Comparison of ENCODE assay signal across 8 cellular contexts in genomic region chr19:35545855-35546381, GRCh38. TPM values are rescaled to one million over a fixed set of nuclear protein-coding genes. Genes with fewer than 3 reads are reported as not detected.
DNase-seq lines count a peak whose midpoint lies in the region; ATAC-seq and TF ChIP-seq lines count a peak whose summit lies in the region.

No MANE protein-coding gene starts in this region.

- H3K9me3 ChIP-seq in HEK293 (ENCODE audit: control insufficient read depth, insufficient read depth, low read depth, low read length): no peaks in the 10 kb centered on the region
- no peaks in the 10 kb centered on the region for H3K9me3 ChIP-seq in thoracic aorta

- peaks cover 4% of the 10 kb centered on the region for H3K36me3 Mint-ChIP-seq in nephron (ENCODE audit: low read depth)

- H3K4me1 Mint-ChIP-seq in nephron: peaks cover 19% of the 10 kb centered on the region

- H3K27ac Mint-ChIP-seq in nephron: peak overlapping the region in 2 of 3 experiments; percentile 56 to 74

- TF ChIP-seq CTCF in HEK293 (tag by site-specific recombination; IDR thresholded peaks at IDR 0.05) (no peak), epithelial cell of proximal tubule (conservative IDR thresholded peaks at IDR 0.05; ENCODE audit: low read depth, low read length) (no peak), nephron (IDR thresholded peaks at IDR 0.05; ENCODE audit: unreplicated experiment in 3 of 3) (no peak), thoracic aorta (IDR thresholded peaks at IDR 0.05) (no peak)

- POLR2A ChIA-PET in HEK293 (lab: Yijun Ruan, JAX): interaction anchor here (0.8 kb wide), 1 partner anchor 10 kb away, joined by 3 read pairs; no protein-coding TSS in a partner anchor

- no peak for ATAC-seq in thoracic aorta (ENCODE audit: insufficient number of reproducible peaks, low FRiP score, low read depth)

- H3K27me3 ChIP-seq in thoracic aorta (replicated peaks; ENCODE audit: insufficient read depth): no peaks in the 10 kb centered on the region

- H3K4me1 ChIP-seq in HEK293 (ENCODE audit: control insufficient read depth, insufficient read depth, low read length) (peaks cover 16% of the 10 kb centered on the region), thoracic aorta (ENCODE audit: control insufficient read depth in 1 of 2, low read depth in 2 of 2) (peaks cover 8 to 21% of the 10 kb centered on the region in 2 donors)

- H3K4me3 ChIP-seq in GM08714 (ENCODE audit: low read length) (peak overlapping the region; percentile 83), HEK293 (ENCODE audit: low read depth, low read length) (peak overlapping the region; percentile 62), epithelial cell of proximal tubule (ENCODE audit: low read depth, low read length) (peak overlapping the region; percentile 98), thoracic aorta (peak overlapping the region; percentile 97)

- CTCF ChIA-PET in HEK293 (lab: Yijun Ruan, JAX): interaction anchor here (3.6 to 3.8 kb wide), 2 partner anchors 12 to 36 kb away, joined by 48 to 53 read pairs; no protein-coding TSS in a partner anchor

- DNase-seq in NCI-H146 (lab: John Stamatoyannopoulos, UW): peak; percentile 62
- DNase-seq in activated CD8-positive, alpha-beta memory T cell treated with anti-CD3 and anti-CD28 coated beads, Interleukin-2, amount 50 U/mL, for 24 hours (ENCODE audit: extremely low read depth): peak; percentile 40
- no peak for DNase-seq in epithelial cell of proximal tubule (ENCODE audit: low read depth)
- no peak for DNase-seq in thoracic aorta (ENCODE audit: low spot score)
- no peak for DNase-seq in H4 (ENCODE audit: low spot score)

- peaks cover 4% of the 10 kb centered on the region for H3K27me3 Mint-ChIP-seq in nephron (ENCODE audit: low read depth)

- H3K36me3 ChIP-seq in HEK293 (ENCODE audit: control insufficient read depth in 2 of 2, insufficient read depth in 1 of 2, low read length in 2 of 2) (peaks cover 43 to 65% of the 10 kb centered on the region in 2 experiments), thoracic aorta (no peaks in the 10 kb centered on the region)

- peak overlapping the region; percentile 92 to 97 (median 96) for H3K4me3 Mint-ChIP-seq in nephron

- peak overlapping the region; percentile 94 for H3K27ac ChIP-seq in HEK293 (ENCODE audit: extremely low read depth, low read depth, low read length)
- H3K27ac ChIP-seq in thoracic aorta: peak overlapping the region; percentile 20 to 68

- H3K9me3 Mint-ChIP-seq in nephron: no peaks in the 10 kb centered on the region

TF ChIP-seq in HEK293, 187 proteins besides CTCF, POLR2A, EP300 and RAD21 (continues in another document):
- no peak for TF ChIP-seq MYNN (tag by site-specific recombination; IDR thresholded peaks at IDR 0.05; ENCODE audit: borderline replicate concordance)
- peak; percentile 90; the same call in 1 of the 2 replicates for TF ChIP-seq ZBTB20 (tag by site-specific recombination; IDR thresholded peaks at IDR 0.05)
- 0 out of 2 replicates have a peak, but pooled peaks have one; percentile 9 for TF ChIP-seq ZNF530 (tag by site-specific recombination; IDR thresholded peaks at IDR 0.05; ENCODE audit: low read depth)
- 0 out of 2 replicates have a peak, but pooled peaks have one; percentile 85 for TF ChIP-seq REPIN1 (tag by site-specific recombination; IDR thresholded peaks at IDR 0.05; ENCODE audit: low read depth)
- TF ChIP-seq ZNF292 (tag by site-specific recombination; IDR thresholded peaks at IDR 0.05; ENCODE audit: borderline replicate concordance, low read depth): no peak
- peak; percentile 10 for TF ChIP-seq GLIS2 (tag by site-specific recombination; IDR thresholded peaks at IDR 0.05)
- peak; percentile 60 for TF ChIP-seq KLF1 (tag by site-specific recombination; IDR thresholded peaks at IDR 0.05)
- peak; percentile 91 for TF ChIP-seq KLF9 (tag by site-specific recombination; IDR thresholded peaks at IDR 0.05; ENCODE audit: low read depth)
- 0 out of 2 replicates have a peak, but pooled peaks have one; percentile 72 for TF ChIP-seq KLF8 (tag by site-specific recombination; IDR thresholded peaks at IDR 0.05)
- peak; percentile 62; the same call in 1 of the 2 replicates for TF ChIP-seq ZNF600 (tag by site-specific recombination; IDR thresholded peaks at IDR 0.05)
- TF ChIP-seq ZNF449 (tag by site-specific recombination; IDR thresholded peaks at IDR 0.05): no peak
- TF ChIP-seq ZNF621 (tag by site-specific recombination; IDR thresholded peaks at IDR 0.05): no peak
- no peak for TF ChIP-seq ZBTB17 (tag by site-specific recombination; IDR thresholded peaks at IDR 0.05)
- TF ChIP-seq ZFHX2 (tag by site-specific recombination; conservative IDR thresholded peaks at IDR 0.05): peak; percentile 76
- peak; percentile 70 for TF ChIP-seq ZBTB26 (tag by site-specific recombination; optimal IDR thresholded peaks at IDR 0.05)
- no peak for TF ChIP-seq ZNF529 (tag by site-specific recombination; IDR thresholded peaks at IDR 0.05; ENCODE audit: insufficient replicate concordance)
- TF ChIP-seq ZNF311 (tag by site-specific recombination; IDR thresholded peaks at IDR 0.05; ENCODE audit: borderline replicate concordance): no peak
- TF ChIP-seq ZFP37 (tag by site-specific recombination; IDR thresholded peaks at IDR 0.05): 0 out of 2 replicates have a peak, but pooled peaks have one; percentile 9
- TF ChIP-seq PRDM10 (tag by site-specific recombination; IDR thresholded peaks at IDR 0.05): peak; percentile 93
- no peak; the same call in 1 of the 2 replicates for TF ChIP-seq KLF16 (tag by site-specific recombination; IDR thresholded peaks at IDR 0.05)
- peak; percentile 37; the same call in 1 of the 2 replicates for TF ChIP-seq ZNF341 (tag by site-specific recombination; IDR thresholded peaks at IDR 0.05; ENCODE audit: low read depth)
- TF ChIP-seq SP3 (tag by site-specific recombination; IDR thresholded peaks at IDR 0.05): peak; percentile 89
- peak; percentile 44 for TF ChIP-seq SP2 (tag by site-specific recombination; IDR thresholded peaks at IDR 0.05)

RNA-seq across cellular contexts. Expression of gene TMEM147, which starts 0.5 kb away (rescaled TPM):
- total RNA-seq in epithelial cell of proximal tubule: 157 and 167 TPM in 2 replicates
- total RNA-seq in thoracic aorta: 10 to 100 TPM; 49.7 to 75.8 TPM
- 306 and 341 TPM in 2 replicates for total RNA-seq in H4 (2014; rRNA removed; shearing (Covaris generic))

RNA-seq across cellular contexts. Expression of gene GAPDHS, which starts 12.7 kb away (rescaled TPM):
- total RNA-seq in epithelial cell of proximal tubule (not detected in 2 replicates), thoracic aorta (not detected)
- not detected in 2 replicates for total RNA-seq in H4 (2014; rRNA removed; shearing (Covaris generic))

RNA-seq across cellular contexts. Expression of gene ATP4A, which starts 17.5 kb away (rescaled TPM):
- total RNA-seq in epithelial cell of proximal tubule (not detected in 2 replicates), thoracic aorta (under 1 TPM in 1 of 2 donors, not detected in 1; 0.35 TPM)
- not detected in 2 replicates for total RNA-seq in H4 (2014; rRNA removed; shearing (Covaris generic))

RNA-seq across cellular contexts. Expression of gene SBSN, which starts 17.8 kb away (rescaled TPM):
- not detected in 2 replicates for total RNA-seq in epithelial cell of proximal tubule
- 1 to 10 TPM in 1 of 2 donors, not detected in 1; 1.5 TPM for total RNA-seq in thoracic aorta
- total RNA-seq in H4 (2014; rRNA removed; shearing (Covaris generic)): 0.45 TPM in 1 of 2 replicates, not detected in the other

RNA-seq across cellular contexts. Expression of gene DMKN, which starts 32.5 kb away (rescaled TPM):
- total RNA-seq in epithelial cell of proximal tubule (195 and 200 TPM in 2 replicates), thoracic aorta (10 to 100 TPM; 26.1 to 53.7 TPM)
- 19.6 and 34.6 TPM in 2 replicates for total RNA-seq in H4 (2014; rRNA removed; shearing (Covaris generic))

Comparison
In these comparisons a context has a peak if more than half of its experiments do, and no peak if none do; other contexts are left out.
1. DNase-seq: peak in NCI-H146 (single experiment) and activated CD8-positive, alpha-beta memory T cell treated with anti-CD3 and anti-CD28 coated beads, Interleukin-2, amount 50 U/mL, for 24 hours (single experiment); none in epithelial cell of proximal tubule (single experiment), thoracic aorta (single experiment) and H4 (single experiment).
2. Peak in every context shown above with its lines, with median percentiles within 50 percentile points of each other: H3K4me3 ChIP-seq.